Comparison of ENCODE assay signal across 8 cellular contexts in the genomic region with DNA sequence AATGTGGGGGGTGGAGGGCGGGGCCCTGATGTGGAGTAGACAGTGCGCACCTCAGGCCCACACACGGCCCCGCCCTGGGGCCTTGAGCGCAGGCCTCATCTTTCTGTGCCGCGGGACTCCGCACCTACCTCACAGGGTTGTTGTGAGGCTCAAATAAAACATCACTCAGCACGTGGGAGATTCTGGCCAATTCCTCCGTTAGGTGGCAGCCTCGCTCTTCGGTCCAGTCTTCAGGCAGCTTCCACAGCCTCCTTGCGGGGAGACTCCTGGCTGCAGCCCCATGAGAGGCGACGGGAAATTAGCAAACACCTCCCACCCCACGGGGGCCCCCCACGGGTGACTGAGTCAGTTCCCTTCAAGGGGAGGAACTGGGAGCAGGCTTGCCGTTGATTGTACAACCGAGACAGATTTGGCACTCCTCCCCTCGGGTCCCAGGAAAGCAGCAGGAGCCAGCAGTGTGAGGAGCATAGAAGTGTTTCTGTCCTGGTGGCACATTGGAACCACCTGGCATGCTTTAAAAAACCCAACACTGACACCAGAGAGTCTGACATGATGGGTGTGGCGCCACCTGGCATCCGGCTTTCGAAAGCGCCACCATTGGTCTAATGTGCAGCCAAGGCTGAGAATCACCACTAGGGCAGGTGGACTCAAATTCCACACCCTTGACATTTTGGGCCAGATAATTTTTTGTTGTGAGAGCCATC. TPM values are rescaled to one million over a fixed set of nuclear protein-coding genes. Genes with fewer than 3 reads are reported as not detected.
DNase-seq lines count a peak whose midpoint lies in the region; ATAC-seq and TF ChIP-seq lines count a peak whose summit lies in the region.

No MANE protein-coding gene starts in this region.

- H3K27ac Mint-ChIP-seq in MCF 10A (ENCODE audit: low read depth, unreplicated experiment) (peak overlapping the region; percentile 28), chondrocyte (ENCODE audit: unreplicated experiment) (no peak overlapping the region)

- no peaks in the 10 kb centered on the region for H3K27me3 ChIP-seq in breast epithelium
- H3K27me3 ChIP-seq in lung (ENCODE audit: control insufficient read depth, insufficient read depth): no peaks in the 10 kb centered on the region

- H3K9me3 Mint-ChIP-seq in MCF 10A (ENCODE audit: unreplicated experiment) (no peaks in the 10 kb centered on the region), chondrocyte (ENCODE audit: low read depth) (no peaks in the 10 kb centered on the region)

- ATAC-seq in lung (ENCODE audit: insufficient read depth, low FRiP score) (peak; percentile 54), HG02798 (IDR thresholded peaks at IDR 0.05; ENCODE audit: poor library complexity, unreplicated experiment) (no peak), GM19035 (IDR thresholded peaks at IDR 0.05; ENCODE audit: unreplicated experiment) (no peak), GM21515 (IDR thresholded peaks at IDR 0.05; ENCODE audit: unreplicated experiment) (no peak)

- POLR2A ChIA-PET in MCF 10A (lab: Yijun Ruan, JAX): interaction anchor here (1.0 kb wide), 1 partner anchor 63 kb away, joined by 3 read pairs; no protein-coding TSS in a partner anchor

- DNase-seq in MCF 10A (ENCODE audit: unreplicated experiment): peak; percentile 62
- DNase-seq in breast epithelium (ENCODE audit: low spot score in 2 of 2): no peak
- peak; percentile 70 for DNase-seq in NCI-H524 treated with DMSO at 0.1 percent for 48 hours (lab: John Stamatoyannopoulos, UW)
- peak; percentile 90 for DNase-seq in chondrocyte (ENCODE audit: low spot score)
- DNase-seq in lung (ENCODE audit: low spot score): no peak

- TF ChIP-seq POLR2A in breast epithelium (IDR thresholded peaks at IDR 0.05): no peak

- H3K9me3 ChIP-seq in breast epithelium (no peaks in the 10 kb centered on the region), lung (ENCODE audit: control insufficient read depth in 2 of 2, insufficient read depth in 1 of 2, low read length in 1 of 2) (no peaks in the 10 kb centered on the region)

- H3K36me3 Mint-ChIP-seq in MCF 10A (ENCODE audit: insufficient read depth, unreplicated experiment) (peaks cover 16% of the 10 kb centered on the region), chondrocyte (ENCODE audit: low read depth) (peaks cover 2% of the 10 kb centered on the region)

- no peak overlapping the region for H3K4me3 Mint-ChIP-seq in MCF 10A (ENCODE audit: unreplicated experiment)
- H3K4me3 Mint-ChIP-seq in chondrocyte (ENCODE audit: unreplicated experiment): no peak overlapping the region

- H3K4me1 Mint-ChIP-seq in MCF 10A (ENCODE audit: insufficient read depth, unreplicated experiment) (peaks cover 26% of the 10 kb centered on the region), chondrocyte (ENCODE audit: low read depth) (peaks cover 12% of the 10 kb centered on the region)

- intact Hi-C loops in MCF 10A (cut with micrococcal nuclease) (loop anchor here (10.0 kb wide), 1 partner anchor 766 kb away; a partner anchor contains a TSS), breast epithelium (cut with DNase I; ENCODE audit: low total_unique reads) (loop anchor here (5.0 kb wide), 1 partner anchor 1708 kb away; no protein-coding TSS in a partner anchor)

- H3K4me1 ChIP-seq in breast epithelium (no peaks in the 10 kb centered on the region), lung (ENCODE audit: control insufficient read depth in 2 of 2, insufficient read depth in 2 of 2, low read length in 2 of 2) (no peaks in the 10 kb centered on the region)

- H3K4me3 ChIP-seq in breast epithelium: peak overlapping the region in 1 of 3 donors; percentile 7
- H3K4me3 ChIP-seq in lung: no peak overlapping the region

- H3K27ac ChIP-seq in breast epithelium (no peak overlapping the region), lung (ENCODE audit: low read depth in 1 of 2, low read length in 1 of 2) (no peak overlapping the region)

- 39 to 49% methylated on average over 24 of the region's 24 CpGs for WGBS in lung, 2 donors

- H3K27me3 Mint-ChIP-seq in MCF 10A (ENCODE audit: insufficient read depth, unreplicated experiment) (no peaks in the 10 kb centered on the region), chondrocyte (ENCODE audit: low read depth) (no peaks in the 10 kb centered on the region)

- H3K36me3 ChIP-seq in breast epithelium (no peaks in the 10 kb centered on the region), lung (ENCODE audit: control insufficient read depth in 2 of 2, insufficient read depth in 2 of 2, low read length in 2 of 2) (no peaks in the 10 kb centered on the region)

- TF ChIP-seq CTCF in MCF 10A (IDR thresholded peaks at IDR 0.05; ENCODE audit: unreplicated experiment) (peak; percentile 32), breast epithelium (IDR thresholded peaks at IDR 0.05) (peak in 1 of 3 donors; percentile 13), chondrocyte (IDR thresholded peaks at IDR 0.05) (peak; percentile 74), lung (IDR thresholded peaks at IDR 0.05; ENCODE audit: control extremely low read depth, extremely low read depth) (peak; percentile 16)

- CTCF ChIA-PET in MCF 10A (lab: Yijun Ruan, JAX): no interaction called here

- no TSS peak for BruUV-seq in MCF 10A (replicated peaks; lab: Mats Ljungman, UMichigan)

RNA-seq across cellular contexts. Expression of a gene that starts 7.6 kb away (rescaled TPM):
- total RNA-seq in MCF 10A (2022) (5.7 and 10.0 TPM in 2 replicates), breast epithelium (1 to 10 TPM; 4.8 to 7.5 (median 7.2) TPM), chondrocyte (2.5 to 3.9 TPM (median 2.6 TPM) in 3 replicates), lung (1 to 10 TPM; 3.5 to 9.9 TPM)
- 1 to 10 TPM; 7.3 to 8.2 TPM for polyA plus RNA-seq in lung

RNA-seq across cellular contexts. Expression of a gene that starts 17.3 kb away (rescaled TPM):
- total RNA-seq in MCF 10A (2022) (11.8 and 14.7 TPM in 2 replicates), breast epithelium (10 to 100 TPM; 11.4 to 14.1 (median 11.5) TPM), chondrocyte (4.2 to 7.0 TPM (median 5.1 TPM) in 3 replicates), lung (1 to 10 TPM; 3.7 to 6.6 TPM)
- 1 to 10 TPM; 4.8 to 9.1 TPM for polyA plus RNA-seq in lung

Comparison
In these comparisons a context has a peak if more than half of its experiments do, and no peak if none do; other contexts are left out.
1. DNase-seq: peak in MCF 10A (single experiment), NCI-H524 treated with DMSO at 0.1 percent for 48 hours (single experiment) and chondrocyte (single experiment); none in breast epithelium (0 of 2) and lung (single experiment).